Comparison of ENCODE assay signal across 1 cellular context in the genomic region with DNA sequence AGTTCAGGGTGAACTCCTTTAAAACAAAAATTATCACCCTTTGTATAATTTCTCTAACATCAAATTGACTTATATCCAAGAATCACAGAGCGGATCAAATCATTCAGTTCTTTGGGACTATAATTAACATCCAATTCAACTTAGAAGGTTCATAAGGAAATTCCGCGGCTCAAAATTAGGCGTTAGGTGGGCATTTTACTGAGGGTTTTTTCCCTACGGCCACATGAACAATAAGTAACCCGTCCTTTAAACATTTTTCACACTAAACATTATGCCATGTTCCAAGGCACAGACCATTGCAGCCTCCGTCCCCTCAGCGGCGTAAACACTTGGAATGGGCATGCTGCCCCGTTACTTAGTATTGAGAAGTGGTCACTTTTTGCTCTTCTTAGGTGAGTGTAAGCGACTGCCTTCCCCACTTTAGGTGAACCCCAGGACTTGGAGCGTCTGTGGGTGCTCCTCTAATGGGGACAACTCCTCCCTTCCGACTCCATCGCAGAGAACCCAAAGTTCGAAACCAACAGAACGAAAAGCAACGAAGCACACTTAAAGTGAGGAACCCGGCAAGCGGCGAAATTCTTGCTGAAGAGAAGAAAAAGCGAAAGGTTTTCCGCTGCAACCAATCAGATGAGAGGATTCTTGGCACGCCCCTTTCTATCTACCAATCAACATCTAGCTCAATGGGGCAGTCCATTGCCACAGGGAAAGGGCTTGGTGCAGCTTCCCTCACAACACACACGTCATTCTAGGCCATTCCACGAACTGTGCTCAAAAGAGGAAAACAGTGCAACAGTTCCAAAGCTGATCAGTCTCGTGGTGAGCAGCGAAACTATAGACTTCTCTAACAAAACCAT.
TF ChIP-seq lines count a peak whose summit lies in the region.

No MANE protein-coding gene starts in this region.

TF ChIP-seq in HepG2, 621 proteins besides CTCF, POLR2A, EP300 and RAD21 (continued from another document and continues in another):
- TF ChIP-seq, protein P1, sequence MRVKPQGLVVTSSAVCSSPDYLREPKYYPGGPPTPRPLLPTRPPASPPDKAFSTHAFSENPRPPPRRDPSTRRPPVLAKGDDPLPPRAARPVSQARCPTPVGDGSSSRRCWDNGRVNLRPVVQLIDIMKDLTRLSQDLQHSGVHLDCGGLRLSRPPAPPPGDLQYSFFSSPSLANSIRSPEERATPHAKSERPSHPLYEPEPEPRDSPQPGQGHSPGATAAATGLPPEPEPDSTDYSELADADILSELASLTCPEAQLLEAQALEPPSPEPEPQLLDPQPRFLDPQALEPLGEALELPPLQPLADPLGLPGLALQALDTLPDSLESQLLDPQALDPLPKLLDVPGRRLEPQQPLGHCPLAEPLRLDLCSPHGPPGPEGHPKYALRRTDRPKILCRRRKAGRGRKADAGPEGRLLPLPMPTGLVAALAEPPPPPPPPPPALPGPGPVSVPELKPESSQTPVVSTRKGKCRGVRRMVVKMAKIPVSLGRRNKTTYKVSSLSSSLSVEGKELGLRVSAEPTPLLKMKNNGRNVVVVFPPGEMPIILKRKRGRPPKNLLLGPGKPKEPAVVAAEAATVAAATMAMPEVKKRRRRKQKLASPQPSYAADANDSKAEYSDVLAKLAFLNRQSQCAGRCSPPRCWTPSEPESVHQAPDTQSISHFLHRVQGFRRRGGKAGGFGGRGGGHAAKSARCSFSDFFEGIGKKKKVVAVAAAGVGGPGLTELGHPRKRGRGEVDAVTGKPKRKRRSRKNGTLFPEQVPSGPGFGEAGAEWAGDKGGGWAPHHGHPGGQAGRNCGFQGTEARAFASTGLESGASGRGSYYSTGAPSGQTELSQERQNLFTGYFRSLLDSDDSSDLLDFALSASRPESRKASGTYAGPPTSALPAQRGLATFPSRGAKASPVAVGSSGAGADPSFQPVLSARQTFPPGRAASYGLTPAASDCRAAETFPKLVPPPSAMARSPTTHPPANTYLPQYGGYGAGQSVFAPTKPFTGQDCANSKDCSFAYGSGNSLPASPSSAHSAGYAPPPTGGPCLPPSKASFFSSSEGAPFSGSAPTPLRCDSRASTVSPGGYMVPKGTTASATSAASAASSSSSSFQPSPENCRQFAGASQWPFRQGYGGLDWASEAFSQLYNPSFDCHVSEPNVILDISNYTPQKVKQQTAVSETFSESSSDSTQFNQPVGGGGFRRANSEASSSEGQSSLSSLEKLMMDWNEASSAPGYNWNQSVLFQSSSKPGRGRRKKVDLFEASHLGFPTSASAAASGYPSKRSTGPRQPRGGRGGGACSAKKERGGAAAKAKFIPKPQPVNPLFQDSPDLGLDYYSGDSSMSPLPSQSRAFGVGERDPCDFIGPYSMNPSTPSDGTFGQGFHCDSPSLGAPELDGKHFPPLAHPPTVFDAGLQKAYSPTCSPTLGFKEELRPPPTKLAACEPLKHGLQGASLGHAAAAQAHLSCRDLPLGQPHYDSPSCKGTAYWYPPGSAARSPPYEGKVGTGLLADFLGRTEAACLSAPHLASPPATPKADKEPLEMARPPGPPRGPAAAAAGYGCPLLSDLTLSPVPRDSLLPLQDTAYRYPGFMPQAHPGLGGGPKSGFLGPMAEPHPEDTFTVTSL (CRISPR knock-in tag; IDR thresholded peaks at IDR 0.05; ENCODE audit: borderline replicate concordance): peak; percentile 41; the same call in 1 of the 2 replicates
- TF ChIP-seq ZNF746 (CRISPR knock-in tag; IDR thresholded peaks at IDR 0.05) (no peak), CBX1 (IDR thresholded peaks at IDR 0.05; ENCODE audit: low read depth) (no peak), BORCS8-MEF2B (CRISPR knock-in tag; IDR thresholded peaks at IDR 0.05) (peak; percentile 85), ZFP90 (CRISPR knock-in tag; IDR thresholded peaks at IDR 0.05; ENCODE audit: borderline replicate concordance) (no peak), RFX1 (IDR thresholded peaks at IDR 0.05) (no peak), FOXP1 (IDR thresholded peaks at IDR 0.05) (no peak), FOXP1 (CRISPR knock-in tag; IDR thresholded peaks at IDR 0.05) (no peak), STAG1 (CRISPR knock-in tag; IDR thresholded peaks at IDR 0.05) (no peak), POLR2G (IDR thresholded peaks at IDR 0.05; ENCODE audit: low read depth, low read length) (peak; percentile 90), ZFP62 (CRISPR knock-in tag; IDR thresholded peaks at IDR 0.05) (no peak), SRF (IDR thresholded peaks at IDR 0.05; ENCODE audit: low read depth, low read length) (no peak), YEATS4 (CRISPR knock-in tag; IDR thresholded peaks at IDR 0.05; ENCODE audit: borderline replicate concordance) (peak; percentile 10; the same call in 1 of the 2 replicates), WIZ (CRISPR knock-in tag; IDR thresholded peaks at IDR 0.05) (no peak), ZNF709 (CRISPR knock-in tag; IDR thresholded peaks at IDR 0.05) (0 out of 2 replicates have a peak, but pooled peaks have one; percentile 12), PAX8 (CRISPR knock-in tag; IDR thresholded peaks at IDR 0.05; ENCODE audit: borderline replicate concordance) (peak; percentile 83; the same call in 1 of the 2 replicates), GFI1 (CRISPR knock-in tag; IDR thresholded peaks at IDR 0.05; ENCODE audit: borderline replicate concordance) (0 out of 2 replicates have a peak, but pooled peaks have one; percentile 28)
- TF ChIP-seq, protein P2, sequence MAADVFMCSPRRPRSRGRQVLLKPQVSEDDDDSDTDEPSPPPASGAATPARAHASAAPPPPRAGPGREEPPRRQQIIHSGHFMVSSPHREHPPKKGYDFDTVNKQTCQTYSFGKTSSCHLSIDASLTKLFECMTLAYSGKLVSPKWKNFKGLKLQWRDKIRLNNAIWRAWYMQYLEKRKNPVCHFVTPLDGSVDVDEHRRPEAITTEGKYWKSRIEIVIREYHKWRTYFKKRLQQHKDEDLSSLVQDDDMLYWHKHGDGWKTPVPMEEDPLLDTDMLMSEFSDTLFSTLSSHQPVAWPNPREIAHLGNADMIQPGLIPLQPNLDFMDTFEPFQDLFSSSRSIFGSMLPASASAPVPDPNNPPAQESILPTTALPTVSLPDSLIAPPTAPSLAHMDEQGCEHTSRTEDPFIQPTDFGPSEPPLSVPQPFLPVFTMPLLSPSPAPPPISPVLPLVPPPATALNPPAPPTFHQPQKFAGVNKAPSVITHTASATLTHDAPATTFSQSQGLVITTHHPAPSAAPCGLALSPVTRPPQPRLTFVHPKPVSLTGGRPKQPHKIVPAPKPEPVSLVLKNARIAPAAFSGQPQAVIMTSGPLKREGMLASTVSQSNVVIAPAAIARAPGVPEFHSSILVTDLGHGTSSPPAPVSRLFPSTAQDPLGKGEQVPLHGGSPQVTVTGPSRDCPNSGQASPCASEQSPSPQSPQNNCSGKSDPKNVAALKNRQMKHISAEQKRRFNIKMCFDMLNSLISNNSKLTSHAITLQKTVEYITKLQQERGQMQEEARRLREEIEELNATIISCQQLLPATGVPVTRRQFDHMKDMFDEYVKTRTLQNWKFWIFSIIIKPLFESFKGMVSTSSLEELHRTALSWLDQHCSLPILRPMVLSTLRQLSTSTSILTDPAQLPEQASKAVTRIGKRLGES (CRISPR knock-in tag; IDR thresholded peaks at IDR 0.05; ENCODE audit: borderline replicate concordance): no peak
- TF ChIP-seq, protein P3, sequence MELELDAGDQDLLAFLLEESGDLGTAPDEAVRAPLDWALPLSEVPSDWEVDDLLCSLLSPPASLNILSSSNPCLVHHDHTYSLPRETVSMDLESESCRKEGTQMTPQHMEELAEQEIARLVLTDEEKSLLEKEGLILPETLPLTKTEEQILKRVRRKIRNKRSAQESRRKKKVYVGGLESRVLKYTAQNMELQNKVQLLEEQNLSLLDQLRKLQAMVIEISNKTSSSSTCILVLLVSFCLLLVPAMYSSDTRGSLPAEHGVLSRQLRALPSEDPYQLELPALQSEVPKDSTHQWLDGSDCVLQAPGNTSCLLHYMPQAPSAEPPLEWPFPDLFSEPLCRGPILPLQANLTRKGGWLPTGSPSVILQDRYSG (CRISPR knock-in tag; IDR thresholded peaks at IDR 0.05): no peak
- TF ChIP-seq, protein P4, sequence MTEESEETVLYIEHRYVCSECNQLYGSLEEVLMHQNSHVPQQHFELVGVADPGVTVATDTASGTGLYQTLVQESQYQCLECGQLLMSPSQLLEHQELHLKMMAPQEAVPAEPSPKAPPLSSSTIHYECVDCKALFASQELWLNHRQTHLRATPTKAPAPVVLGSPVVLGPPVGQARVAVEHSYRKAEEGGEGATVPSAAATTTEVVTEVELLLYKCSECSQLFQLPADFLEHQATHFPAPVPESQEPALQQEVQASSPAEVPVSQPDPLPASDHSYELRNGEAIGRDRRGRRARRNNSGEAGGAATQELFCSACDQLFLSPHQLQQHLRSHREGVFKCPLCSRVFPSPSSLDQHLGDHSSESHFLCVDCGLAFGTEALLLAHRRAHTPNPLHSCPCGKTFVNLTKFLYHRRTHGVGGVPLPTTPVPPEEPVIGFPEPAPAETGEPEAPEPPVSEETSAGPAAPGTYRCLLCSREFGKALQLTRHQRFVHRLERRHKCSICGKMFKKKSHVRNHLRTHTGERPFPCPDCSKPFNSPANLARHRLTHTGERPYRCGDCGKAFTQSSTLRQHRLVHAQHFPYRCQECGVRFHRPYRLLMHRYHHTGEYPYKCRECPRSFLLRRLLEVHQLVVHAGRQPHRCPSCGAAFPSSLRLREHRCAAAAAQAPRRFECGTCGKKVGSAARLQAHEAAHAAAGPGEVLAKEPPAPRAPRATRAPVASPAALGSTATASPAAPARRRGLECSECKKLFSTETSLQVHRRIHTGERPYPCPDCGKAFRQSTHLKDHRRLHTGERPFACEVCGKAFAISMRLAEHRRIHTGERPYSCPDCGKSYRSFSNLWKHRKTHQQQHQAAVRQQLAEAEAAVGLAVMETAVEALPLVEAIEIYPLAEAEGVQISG (CRISPR knock-in tag; IDR thresholded peaks at IDR 0.05): no peak
- TF ChIP-seq, protein P5, sequence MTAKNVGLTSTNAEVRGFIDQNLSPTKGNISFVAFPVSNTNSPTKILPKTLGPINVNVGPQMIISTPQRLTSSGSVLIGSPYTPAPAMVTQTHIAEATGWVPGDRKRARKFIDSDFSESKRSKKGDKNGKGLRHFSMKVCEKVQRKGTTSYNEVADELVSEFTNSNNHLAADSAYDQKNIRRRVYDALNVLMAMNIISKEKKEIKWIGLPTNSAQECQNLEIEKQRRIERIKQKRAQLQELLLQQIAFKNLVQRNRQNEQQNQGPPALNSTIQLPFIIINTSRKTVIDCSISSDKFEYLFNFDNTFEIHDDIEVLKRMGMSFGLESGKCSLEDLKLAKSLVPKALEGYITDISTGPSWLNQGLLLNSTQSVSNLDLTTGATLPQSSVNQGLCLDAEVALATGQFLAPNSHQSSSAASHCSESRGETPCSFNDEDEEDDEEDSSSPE (CRISPR knock-in tag; IDR thresholded peaks at IDR 0.05): no peak; the same call in 1 of the 2 replicates
- TF ChIP-seq, protein P6, sequence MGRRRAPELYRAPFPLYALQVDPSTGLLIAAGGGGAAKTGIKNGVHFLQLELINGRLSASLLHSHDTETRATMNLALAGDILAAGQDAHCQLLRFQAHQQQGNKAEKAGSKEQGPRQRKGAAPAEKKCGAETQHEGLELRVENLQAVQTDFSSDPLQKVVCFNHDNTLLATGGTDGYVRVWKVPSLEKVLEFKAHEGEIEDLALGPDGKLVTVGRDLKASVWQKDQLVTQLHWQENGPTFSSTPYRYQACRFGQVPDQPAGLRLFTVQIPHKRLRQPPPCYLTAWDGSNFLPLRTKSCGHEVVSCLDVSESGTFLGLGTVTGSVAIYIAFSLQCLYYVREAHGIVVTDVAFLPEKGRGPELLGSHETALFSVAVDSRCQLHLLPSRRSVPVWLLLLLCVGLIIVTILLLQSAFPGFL (CRISPR knock-in tag; IDR thresholded peaks at IDR 0.05): no peak
- TF ChIP-seq, protein P7, sequence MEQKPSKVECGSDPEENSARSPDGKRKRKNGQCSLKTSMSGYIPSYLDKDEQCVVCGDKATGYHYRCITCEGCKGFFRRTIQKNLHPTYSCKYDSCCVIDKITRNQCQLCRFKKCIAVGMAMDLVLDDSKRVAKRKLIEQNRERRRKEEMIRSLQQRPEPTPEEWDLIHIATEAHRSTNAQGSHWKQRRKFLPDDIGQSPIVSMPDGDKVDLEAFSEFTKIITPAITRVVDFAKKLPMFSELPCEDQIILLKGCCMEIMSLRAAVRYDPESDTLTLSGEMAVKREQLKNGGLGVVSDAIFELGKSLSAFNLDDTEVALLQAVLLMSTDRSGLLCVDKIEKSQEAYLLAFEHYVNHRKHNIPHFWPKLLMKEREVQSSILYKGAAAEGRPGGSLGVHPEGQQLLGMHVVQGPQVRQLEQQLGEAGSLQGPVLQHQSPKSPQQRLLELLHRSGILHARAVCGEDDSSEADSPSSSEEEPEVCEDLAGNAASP (CRISPR knock-in tag; IDR thresholded peaks at IDR 0.05; ENCODE audit: borderline replicate concordance): no peak
- TF ChIP-seq, protein P8, sequence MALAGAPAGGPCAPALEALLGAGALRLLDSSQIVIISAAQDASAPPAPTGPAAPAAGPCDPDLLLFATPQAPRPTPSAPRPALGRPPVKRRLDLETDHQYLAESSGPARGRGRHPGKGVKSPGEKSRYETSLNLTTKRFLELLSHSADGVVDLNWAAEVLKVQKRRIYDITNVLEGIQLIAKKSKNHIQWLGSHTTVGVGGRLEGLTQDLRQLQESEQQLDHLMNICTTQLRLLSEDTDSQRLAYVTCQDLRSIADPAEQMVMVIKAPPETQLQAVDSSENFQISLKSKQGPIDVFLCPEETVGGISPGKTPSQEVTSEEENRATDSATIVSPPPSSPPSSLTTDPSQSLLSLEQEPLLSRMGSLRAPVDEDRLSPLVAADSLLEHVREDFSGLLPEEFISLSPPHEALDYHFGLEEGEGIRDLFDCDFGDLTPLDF (CRISPR knock-in tag; IDR thresholded peaks at IDR 0.05): no peak
- TF ChIP-seq, protein P9, sequence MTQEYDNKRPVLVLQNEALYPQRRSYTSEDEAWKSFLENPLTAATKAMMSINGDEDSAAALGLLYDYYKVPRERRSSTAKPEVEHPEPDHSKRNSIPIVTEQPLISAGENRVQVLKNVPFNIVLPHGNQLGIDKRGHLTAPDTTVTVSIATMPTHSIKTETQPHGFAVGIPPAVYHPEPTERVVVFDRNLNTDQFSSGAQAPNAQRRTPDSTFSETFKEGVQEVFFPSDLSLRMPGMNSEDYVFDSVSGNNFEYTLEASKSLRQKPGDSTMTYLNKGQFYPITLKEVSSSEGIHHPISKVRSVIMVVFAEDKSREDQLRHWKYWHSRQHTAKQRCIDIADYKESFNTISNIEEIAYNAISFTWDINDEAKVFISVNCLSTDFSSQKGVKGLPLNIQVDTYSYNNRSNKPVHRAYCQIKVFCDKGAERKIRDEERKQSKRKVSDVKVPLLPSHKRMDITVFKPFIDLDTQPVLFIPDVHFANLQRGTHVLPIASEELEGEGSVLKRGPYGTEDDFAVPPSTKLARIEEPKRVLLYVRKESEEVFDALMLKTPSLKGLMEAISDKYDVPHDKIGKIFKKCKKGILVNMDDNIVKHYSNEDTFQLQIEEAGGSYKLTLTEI (CRISPR knock-in tag; conservative IDR thresholded peaks at IDR 0.05): no peak
- TF ChIP-seq, protein P10, sequence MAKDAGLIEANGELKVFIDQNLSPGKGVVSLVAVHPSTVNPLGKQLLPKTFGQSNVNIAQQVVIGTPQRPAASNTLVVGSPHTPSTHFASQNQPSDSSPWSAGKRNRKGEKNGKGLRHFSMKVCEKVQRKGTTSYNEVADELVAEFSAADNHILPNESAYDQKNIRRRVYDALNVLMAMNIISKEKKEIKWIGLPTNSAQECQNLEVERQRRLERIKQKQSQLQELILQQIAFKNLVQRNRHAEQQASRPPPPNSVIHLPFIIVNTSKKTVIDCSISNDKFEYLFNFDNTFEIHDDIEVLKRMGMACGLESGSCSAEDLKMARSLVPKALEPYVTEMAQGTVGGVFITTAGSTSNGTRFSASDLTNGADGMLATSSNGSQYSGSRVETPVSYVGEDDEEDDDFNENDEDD (CRISPR knock-in tag; IDR thresholded peaks at IDR 0.05; ENCODE audit: borderline replicate concordance): no peak
